In the genomic region with DNA sequence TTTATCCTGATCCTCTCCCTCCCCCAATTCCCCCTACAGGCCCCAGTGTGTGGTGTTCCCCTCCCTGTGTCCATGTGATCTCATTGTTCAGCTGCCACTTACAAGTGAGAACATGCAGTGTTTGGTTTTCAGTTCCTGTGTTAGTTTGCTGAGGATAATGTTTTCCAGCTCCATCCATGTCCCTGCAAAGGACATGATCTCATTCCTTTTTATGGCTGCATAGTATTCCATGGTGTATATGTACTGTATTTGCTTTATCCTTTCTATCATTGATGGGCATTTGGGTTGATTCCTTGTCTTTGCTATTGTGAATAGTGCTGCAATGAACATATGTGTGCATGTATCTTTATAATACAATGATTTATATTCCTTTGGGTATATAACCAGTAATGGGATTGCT, we compare ENCODE assay signal across 4 cellular contexts. TPM values are rescaled to one million over a fixed set of nuclear protein-coding genes. Genes with fewer than 3 reads are reported as not detected.
"Had no signal": no experiment of that assay in that cellular context is flagged by ENCODE, and none has a peak within 500 bp of the region (broad histone marks: within the 10 kb centered on the region; RNA-seq: fewer than 3 reads in every experiment).

No MANE protein-coding gene starts in this region.

RNA-seq across cellular contexts. Expression of gene GP6, which starts 17.7 kb away (rescaled TPM):
- total RNA-seq: LHCN-M2, M059J, MCF 10A had no signal

RNA-seq across cellular contexts. Expression of gene NLRP2, which starts 54.2 kb away (rescaled TPM):
- total RNA-seq: LHCN-M2, M059J, MCF 10A, NCI-H460 had no signal
